17 cellular contexts compared by ENCODE assay signal in the genomic region with DNA sequence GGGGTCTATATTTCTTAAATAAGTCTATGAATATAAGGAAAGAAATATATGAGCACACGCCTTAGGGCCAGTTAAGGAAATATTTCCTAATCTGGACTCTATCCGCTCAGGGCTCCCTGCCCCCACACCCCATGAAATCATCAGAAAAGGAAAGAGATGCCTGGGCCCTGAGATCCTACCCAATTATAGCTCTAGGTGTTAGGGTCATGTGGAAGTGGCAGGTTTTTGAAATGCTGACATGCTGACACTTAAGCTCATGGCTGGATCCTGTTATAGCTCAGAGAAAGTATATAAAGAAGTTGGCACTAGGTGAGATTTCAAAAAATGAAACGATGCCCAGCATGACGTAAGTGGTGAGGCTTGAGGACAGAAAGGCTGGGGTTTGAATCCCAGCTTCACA. TPM values are rescaled to one million over a fixed set of nuclear protein-coding genes. Genes with fewer than 3 reads are reported as not detected.
DNase-seq lines count a peak whose midpoint lies in the region; ATAC-seq, FAIRE-seq and TF ChIP-seq lines count a peak whose summit lies in the region.
"Had no signal": no experiment of that assay in that cellular context is flagged by ENCODE, and none has a peak within 500 bp of the region (broad histone marks: within the 10 kb centered on the region; RNA-seq: fewer than 3 reads in every experiment).

No MANE protein-coding gene starts in this region.

- no peak for FAIRE-seq in HepG2 (lab: Jason Lieb, UNC)
- FAIRE-seq: GM12891, GM19239 had no signal

- POLR2A ChIA-PET in HepG2 (lab: Yijun Ruan, JAX): interaction anchor here (0.7 kb wide), 1 partner anchor 9 kb away, joined by 3 read pairs; no protein-coding TSS in a partner anchor

- peaks cover 0 to 6% (median 3%) of the 10 kb centered on the region in 4 donors for H3K4me1 ChIP-seq in liver (ENCODE audit: control insufficient read depth in 4 of 4, insufficient read depth in 4 of 4, low read length in 3 of 4)
- H3K4me1 ChIP-seq in HepG2 (ENCODE audit: insufficient read depth, low read length): peaks cover 35% of the 10 kb centered on the region
- H3K4me1 ChIP-seq in vagina: peaks cover 17% of the 10 kb centered on the region

- H3K9me3 ChIP-seq in liver (ENCODE audit: control insufficient read depth in 4 of 4, low read length in 3 of 4) (no peaks in the 10 kb centered on the region), HepG2 (ENCODE audit: low read length) (no peaks in the 10 kb centered on the region), vagina (no peaks in the 10 kb centered on the region)

- TF ChIP-seq POLR2A in HepG2 (IDR thresholded peaks at IDR 0.05; ENCODE audit: insufficient read depth in 1 of 2, low read depth in 2 of 2, low read length in 2 of 2): no peak
- TF ChIP-seq POLR2A in vagina (IDR thresholded peaks at IDR 0.05): no peak

- H3K27ac ChIP-seq in liver (ENCODE audit: low read depth in 1 of 2, low read length in 2 of 2) (no peak overlapping the region), HepG2 (ENCODE audit: extremely low read length, insufficient read depth, low read length) (no peak overlapping the region), vagina (peak overlapping the region; percentile 61)
- H3K27ac ChIP-seq: C4-2B had no signal

- H3K4me2 ChIP-seq in HepG2 (ENCODE audit: low read depth, low read length): no peak overlapping the region; the same call in 1 of the 2 replicates

- in situ Hi-C loops in HepG2 (cut with HindIII; ENCODE audit: extremely low pct_ligation_motif_present, low pct_unique_long_range_greater_than_20kb): no loop called here

- TF ChIP-seq RAD21 in liver (IDR thresholded peaks at IDR 0.05) (no peak), HepG2 (CRISPR knock-in tag; IDR thresholded peaks at IDR 0.05) (no peak)

- H3K9ac ChIP-seq in liver (ENCODE audit: low read depth in 1 of 2, low read length in 2 of 2) (no peak overlapping the region), HepG2 (ENCODE audit: insufficient read depth, low read depth, low read length) (no peak overlapping the region)

- intact Hi-C loops in HepG2 (cut with micrococcal nuclease; ENCODE audit: unreplicated experiment): loop anchor here (10.0 kb wide), 1 partner anchor 78 kb away; no protein-coding TSS in a partner anchor
- intact Hi-C loops in Right ventricle myocardium superior (cut with DNase I): no loop called here
- intact Hi-C loops in vagina (cut with DNase I): no loop called here

- no peaks in the 10 kb centered on the region for H3K79me2 ChIP-seq in HepG2 (ENCODE audit: insufficient read depth, low read length)

- TF ChIP-seq EP300 in HepG2 (IDR thresholded peaks at IDR 0.05; ENCODE audit: low read depth in 2 of 2, low read length in 2 of 2) (no peak), HepG2 (CRISPR knock-in tag; IDR thresholded peaks at IDR 0.05; ENCODE audit: borderline replicate concordance) (no peak)

- no peak overlapping the region for H2AFZ ChIP-seq in HepG2 (ENCODE audit: low read length)

- H4K20me1 ChIP-seq in HepG2 (ENCODE audit: insufficient read depth, low read length): no peaks in the 10 kb centered on the region

- CTCF ChIA-PET in HepG2 (lab: Yijun Ruan, JAX; ENCODE audit: low intra/inter-chr PET ratio, low total read pairs): no interaction called here

- H3K36me3 ChIP-seq in liver (ENCODE audit: control insufficient read depth in 4 of 4, insufficient read depth in 3 of 4, low read depth in 1 of 4, low read length in 3 of 4): no peaks in the 10 kb centered on the region
- no peaks in the 10 kb centered on the region for H3K36me3 ChIP-seq in HepG2 (replicated peaks in 1 of 2; ENCODE audit: control insufficient read depth in 1 of 2, insufficient read depth in 2 of 2, low read length in 2 of 2)
- no peaks in the 10 kb centered on the region for H3K36me3 ChIP-seq in vagina

- H3K27me3 ChIP-seq in liver (ENCODE audit: control insufficient read depth in 4 of 4, insufficient read depth in 4 of 4, low read length in 3 of 4): no peaks in the 10 kb centered on the region
- no peaks in the 10 kb centered on the region for H3K27me3 ChIP-seq in HepG2 (ENCODE audit: control insufficient read depth in 1 of 2, insufficient read depth in 2 of 2, low read length in 2 of 2)
- H3K27me3 ChIP-seq in vagina: no peaks in the 10 kb centered on the region

- no peak for DNase-seq in HepG2 (ENCODE audit: low spot score)
- no peak for DNase-seq in Right ventricle myocardium superior
- DNase-seq in left lobe of liver (ENCODE audit: low spot score): no peak
- no peak for DNase-seq in vagina (ENCODE audit: extremely low spot score in 2 of 2)
- no peak for DNase-seq in NCI-H524 treated with DMSO at 0.1 percent for 48 hours (lab: John Stamatoyannopoulos, UW)
- no peak for DNase-seq in COR-L47 (lab: John Stamatoyannopoulos, UW)
- DNase-seq: Calu3; NCI-H1417 treated with DMSO at 0.1 percent for 48 hours; NCI-H2029; NK-92 treated with Interleukin-12 subunit alpha and Interleukin-12 subunit beta, amount 100 ng/mL, for 24 hours; PC-3 had no signal

- H3K4me3 ChIP-seq in liver (ENCODE audit: low read depth in 1 of 3, low read length in 3 of 3): no peak overlapping the region
- no peak overlapping the region for H3K4me3 ChIP-seq in HepG2 (replicated peaks in 1 of 3; ENCODE audit: insufficient read depth in 1 of 3, low read depth in 2 of 3, low read length in 3 of 3)
- H3K4me3 ChIP-seq in vagina: no peak overlapping the region

- BruUV-seq in HepG2 (replicated peaks; lab: Mats Ljungman, UMichigan): no TSS peak

- 79% methylated on average over 4 of the region's 4 CpGs for WGBS in liver
- 40% methylated on average over 4 of the region's 4 CpGs for WGBS in HepG2 (ENCODE audit: low lambda C conversion rate)

- TF ChIP-seq CTCF in liver (IDR thresholded peaks at IDR 0.05; ENCODE audit: low read depth, low read length, missing input control) (no peak), HepG2 (CRISPR knock-in tag; IDR thresholded peaks at IDR 0.05) (no peak), vagina (IDR thresholded peaks at IDR 0.05) (no peak)

- ATAC-seq in HepG2: no peak
- ATAC-seq in Right ventricle myocardium superior (ENCODE audit: poor library complexity): peak; percentile 90
- peak; percentile 45 for ATAC-seq in left lobe of liver
- no peak for ATAC-seq in GM21381 (IDR thresholded peaks at IDR 0.05; ENCODE audit: unreplicated experiment)
- ATAC-seq: HCT116, PC-3 had no signal

TF ChIP-seq in liver, 16 proteins besides CTCF, POLR2A, EP300 and RAD21:
- TF ChIP-seq HNF4A (conservative IDR thresholded peaks at IDR 0.05): peak; percentile 22 to 23
- TF ChIP-seq FOXA2 (IDR thresholded peaks at IDR 0.05): no peak

TF ChIP-seq in HepG2, 621 proteins besides CTCF, POLR2A, EP300 and RAD21 (continues in another document):
- TF ChIP-seq ZFP90 (CRISPR knock-in tag; IDR thresholded peaks at IDR 0.05; ENCODE audit: borderline replicate concordance) (no peak), MAFG (CRISPR knock-in tag; IDR thresholded peaks at IDR 0.05) (no peak), PREB (CRISPR knock-in tag; IDR thresholded peaks at IDR 0.05) (no peak), ZNF296 (CRISPR knock-in tag; conservative IDR thresholded peaks at IDR 0.05) (no peak), DDIT3 (CRISPR knock-in tag; IDR thresholded peaks at IDR 0.05) (no peak)
- TF ChIP-seq, protein P1, sequence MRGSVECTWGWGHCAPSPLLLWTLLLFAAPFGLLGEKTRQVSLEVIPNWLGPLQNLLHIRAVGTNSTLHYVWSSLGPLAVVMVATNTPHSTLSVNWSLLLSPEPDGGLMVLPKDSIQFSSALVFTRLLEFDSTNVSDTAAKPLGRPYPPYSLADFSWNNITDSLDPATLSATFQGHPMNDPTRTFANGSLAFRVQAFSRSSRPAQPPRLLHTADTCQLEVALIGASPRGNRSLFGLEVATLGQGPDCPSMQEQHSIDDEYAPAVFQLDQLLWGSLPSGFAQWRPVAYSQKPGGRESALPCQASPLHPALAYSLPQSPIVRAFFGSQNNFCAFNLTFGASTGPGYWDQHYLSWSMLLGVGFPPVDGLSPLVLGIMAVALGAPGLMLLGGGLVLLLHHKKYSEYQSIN (CRISPR knock-in tag; IDR thresholded peaks at IDR 0.05; ENCODE audit: borderline replicate concordance): no peak

RNA-seq across cellular contexts. Expression of gene AKAP13, which starts 43.5 kb away (rescaled TPM):
- total RNA-seq in liver (10 to 100 TPM; 37.9 to 92.3 TPM), HepG2 (2016; rRNA removed; fragmentation: Illumina TruSeq; extraction: Trizol) (27.1 and 30.8 TPM in 2 replicates), Right ventricle myocardium superior (322 TPM), left lobe of liver (60.5 TPM), vagina (177 TPM)
- polyA plus RNA-seq in liver (10 to 100 TPM; 18.6 to 37.0 TPM), HepG2 (2011; rRNA removed) (6.7 and 8.9 TPM in 2 replicates)
- 7.8 TPM in 2 replicates for total RNA-seq in HepG2 (2016; cell fraction: cytosol; rRNA removed; fragmentation: Illumina TruSeq; extraction: Trizol; ENCODE audit: low read depth)
- 23.2 and 26.6 TPM in 2 replicates for total RNA-seq in HepG2 (2016; cell fraction: insoluble cytoplasmic fraction; rRNA removed; fragmentation: Illumina TruSeq; extraction: Trizol)
- total RNA-seq in HepG2 (2016; cell fraction: membrane; rRNA removed; fragmentation: Illumina TruSeq; extraction: Trizol): 5.6 and 6.2 TPM in 2 replicates
- total RNA-seq in HepG2 (2016; cell fraction: nucleus; rRNA removed; fragmentation: Illumina TruSeq; extraction: Trizol): 42.6 and 50.0 TPM in 2 replicates
- polyA plus RNA-seq in HepG2 (2011; cell fraction: cytosol; rRNA removed): 3.2 and 4.7 TPM in 2 replicates
- polyA plus RNA-seq in HepG2 (2011; cell fraction: nucleus; rRNA removed): 21.9 and 22.5 TPM in 2 replicates
- 9.2 and 10.1 TPM in 2 replicates for polyA plus RNA-seq in HepG2 (2012)
- polyA plus RNA-seq in HepG2 (2016; cell fraction: cytosol; fragmentation: Illumina TruSeq; extraction: Trizol; ENCODE audit: low read depth): 0.60 and 0.94 TPM in 2 replicates
- 9.5 and 10.5 TPM in 2 replicates for polyA plus RNA-seq in HepG2 (2016; cell fraction: insoluble cytoplasmic fraction; fragmentation: Illumina TruSeq; extraction: Trizol; ENCODE audit: low read depth)
- 1.3 and 1.5 TPM in 2 replicates for polyA plus RNA-seq in HepG2 (2016; cell fraction: membrane; fragmentation: Illumina TruSeq; extraction: Trizol; ENCODE audit: low read depth)
- polyA plus RNA-seq in HepG2 (2016; cell fraction: nucleus; fragmentation: Illumina TruSeq; extraction: Trizol; ENCODE audit: insufficient read depth, low read depth): 18.4 and 20.2 TPM in 2 replicates
- polyA minus RNA-seq in HepG2 (2011; rRNA and poly(A)+ RNA removed; ENCODE audit: low replicate concordance): 33.6 and 122 TPM in 2 replicates
- polyA minus RNA-seq in HepG2 (2011; cell fraction: cytosol; rRNA and poly(A)+ RNA removed): 15.6 and 26.8 TPM in 2 replicates
- polyA minus RNA-seq in HepG2 (2011; cell fraction: nucleus; rRNA and poly(A)+ RNA removed): 96.2 and 112 TPM in 2 replicates

Comparison
In these comparisons a context has a peak if more than half of its experiments do, and no peak if none do; other contexts are left out.
1. ATAC-seq: peak in Right ventricle myocardium superior (single experiment) and left lobe of liver (single experiment); none in HepG2 (single experiment) and GM21381 (single experiment).